Comparison of ENCODE assay signal across 15 cellular contexts in the genomic region with DNA sequence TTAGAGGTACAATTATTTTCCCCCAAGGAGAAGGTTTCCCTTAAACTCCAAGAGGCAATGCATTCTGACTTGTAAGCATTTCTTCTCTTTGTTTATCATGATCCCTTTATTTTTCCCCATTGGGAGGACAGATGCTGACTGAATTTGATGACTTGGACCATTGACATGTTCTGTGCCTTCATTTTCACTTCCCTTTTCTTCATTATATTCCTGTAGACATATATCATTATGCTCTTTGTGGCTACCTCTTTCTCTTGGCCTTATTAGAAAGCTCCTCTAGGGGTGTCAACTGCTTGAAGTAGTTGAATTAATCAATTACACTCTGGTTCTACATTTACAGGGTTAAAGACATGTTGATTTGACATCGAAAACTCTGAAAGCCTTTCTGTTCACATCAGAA.
"Had no signal": no experiment of that assay in that cellular context is flagged by ENCODE, and none has a peak within 500 bp of the region (broad histone marks: within the 10 kb centered on the region; RNA-seq: fewer than 3 reads in every experiment).

No MANE protein-coding gene starts in this region.

- H3K27ac Mint-ChIP-seq: effector memory CD8-positive, alpha-beta T cell; mesothelial cell of epicardium; natural killer cell; stimulated activated naive B cell treated with anti-CD40 and anti-IgM and Interleukin-4, amounts not matched to agents 10 μg/mL and 1 μg/mL and 100 μg/mL, for 72 hours; stimulated activated naive CD8-positive, alpha-beta T cell treated with anti-CD3 and anti-CD28 coated beads, Interleukin-15, amount 100 ng/mL, for 72 hours had no signal

- DNase-seq: effector memory CD8-positive, alpha-beta T cell; gastrocnemius medialis; islet precursor cell; natural killer cell; posterior cingulate gyrus; sigmoid colon; stimulated activated CD4-positive, alpha-beta T cell treated with anti-CD3 and anti-CD28 coated beads, Interleukin-2, amount 100 ng/mL, for 24 hours; stimulated activated CD4-positive, alpha-beta T cell treated with anti-CD3 and anti-CD28 coated beads, Interleukin-4, amount 100 ng/mL, for 4 hours; stimulated activated naive B cell treated with anti-CD40 and anti-IgM and Interleukin-4, amounts not matched to agents 10 μg/mL and 1 μg/mL and 100 μg/mL, for 72 hours; stimulated activated naive CD8-positive, alpha-beta T cell treated with anti-CD3 and anti-CD28 coated beads, Interleukin-15, amount 100 ng/mL, for 72 hours; testis; upper lobe of right lung had no signal

- H3K27me3 Mint-ChIP-seq: effector memory CD8-positive, alpha-beta T cell; stimulated activated naive B cell treated with anti-CD40 and anti-IgM and Interleukin-4, amounts not matched to agents 10 μg/mL and 1 μg/mL and 100 μg/mL, for 72 hours; stimulated activated naive CD8-positive, alpha-beta T cell treated with anti-CD3 and anti-CD28 coated beads, Interleukin-15, amount 100 ng/mL, for 72 hours had no signal

- ATAC-seq: effector memory CD8-positive, alpha-beta T cell; gastrocnemius medialis; left lobe of liver; natural killer cell; stimulated activated naive B cell treated with anti-CD40 and anti-IgM and Interleukin-4, amounts not matched to agents 10 μg/mL and 1 μg/mL and 100 μg/mL, for 72 hours; stimulated activated naive CD8-positive, alpha-beta T cell treated with anti-CD3 and anti-CD28 coated beads, Interleukin-15, amount 100 ng/mL, for 72 hours; upper lobe of right lung had no signal

- H3K9me3 Mint-ChIP-seq: mesothelial cell of epicardium, neural crest cell had no signal

- H3K4me1 Mint-ChIP-seq: mesothelial cell of epicardium; natural killer cell; neural crest cell; stimulated activated naive B cell treated with anti-CD40 and anti-IgM and Interleukin-4, amounts not matched to agents 10 μg/mL and 1 μg/mL and 100 μg/mL, for 72 hours; stimulated activated naive CD8-positive, alpha-beta T cell treated with anti-CD3 and anti-CD28 coated beads, Interleukin-15, amount 100 ng/mL, for 72 hours had no signal

- H3K4me3 Mint-ChIP-seq: effector memory CD8-positive, alpha-beta T cell; mesothelial cell of epicardium; natural killer cell; neural crest cell; stimulated activated naive B cell treated with anti-CD40 and anti-IgM and Interleukin-4, amounts not matched to agents 10 μg/mL and 1 μg/mL and 100 μg/mL, for 72 hours; stimulated activated naive CD8-positive, alpha-beta T cell treated with anti-CD3 and anti-CD28 coated beads, Interleukin-15, amount 100 ng/mL, for 72 hours had no signal

- H3K36me3 Mint-ChIP-seq: mesothelial cell of epicardium; natural killer cell; stimulated activated naive B cell treated with anti-CD40 and anti-IgM and Interleukin-4, amounts not matched to agents 10 μg/mL and 1 μg/mL and 100 μg/mL, for 72 hours had no signal
